8 cellular contexts compared by ENCODE assay signal in the genomic region with DNA sequence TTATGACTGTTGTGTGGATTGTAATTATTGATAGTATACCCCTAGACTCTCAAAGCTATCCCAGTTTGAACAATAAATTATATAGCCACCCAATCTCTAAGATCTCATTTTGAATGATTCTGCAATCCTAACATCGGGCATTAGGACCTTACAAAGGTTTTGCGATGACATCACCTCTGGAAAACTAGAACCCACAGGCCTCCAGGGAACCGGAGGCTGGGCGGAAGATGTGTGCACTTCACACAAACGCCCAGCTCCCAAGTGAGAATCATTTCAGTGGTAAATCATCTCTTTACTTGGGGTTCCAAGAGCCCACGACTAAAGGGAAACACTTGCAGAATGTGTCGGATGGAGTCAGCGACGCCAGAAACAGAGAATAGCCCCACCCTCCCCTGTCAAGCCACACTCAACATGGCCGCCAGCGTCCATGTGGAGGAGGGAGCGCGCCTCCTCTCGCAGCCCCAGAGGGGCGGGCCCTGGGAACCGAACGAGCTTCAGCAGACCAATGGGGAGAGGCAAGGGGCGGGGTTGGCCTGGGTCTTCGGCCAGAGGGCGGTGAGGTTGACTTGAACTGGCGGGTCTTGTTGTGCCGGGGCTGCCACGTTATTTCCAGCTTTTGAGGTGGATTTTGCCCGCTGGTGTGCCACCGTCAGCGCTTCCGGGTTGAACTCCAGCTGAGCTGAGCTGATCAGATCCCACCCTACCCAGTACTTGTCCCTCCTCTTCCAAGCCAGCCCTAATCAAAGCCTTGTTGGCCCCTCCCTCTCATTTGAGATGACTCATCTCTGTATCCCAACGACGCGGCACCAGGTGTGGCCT. TPM values are rescaled to one million over a fixed set of nuclear protein-coding genes. Genes with fewer than 3 reads are reported as not detected.
DNase-seq lines count a peak whose midpoint lies in the region; ATAC-seq and TF ChIP-seq lines count a peak whose summit lies in the region.

No MANE protein-coding gene starts in this region.

- TF ChIP-seq CTCF in CD14-positive monocyte (IDR thresholded peaks at IDR 0.05) (no peak), left lung (IDR thresholded peaks at IDR 0.05) (no peak)

- peaks cover 0 to 15% of the 10 kb centered on the region in 2 donors for H3K4me1 ChIP-seq in left lung

- H3K36me3 ChIP-seq in left lung = no peaks in the 10 kb centered on the region

- no peaks in the 10 kb centered on the region for H3K36me3 Mint-ChIP-seq in CD14-positive monocyte
- H3K36me3 Mint-ChIP-seq in dendritic cell treated with granulocyte-macrophage colony-stimulating factor and Interleukin-4, amounts not matched to agents 40 ng/mL and 50 ng/mL, for 4 days (ENCODE audit: low read depth) = peaks cover 6% of the 10 kb centered on the region

- H3K27ac Mint-ChIP-seq in CD14-positive monocyte = peak overlapping the region; percentile 95 to 99 (median 98)
- H3K27ac Mint-ChIP-seq in dendritic cell treated with granulocyte-macrophage colony-stimulating factor and Interleukin-4, amounts not matched to agents 40 ng/mL and 50 ng/mL, for 4 days = peak overlapping the region; percentile 98

- peak overlapping the region; percentile 91 to 96 for H3K27ac ChIP-seq in left lung

- intact Hi-C loops in CD14-positive monocyte (cut with micrococcal nuclease) (loop anchor here (1.0 kb wide), 1 partner anchor 18 kb away; a partner anchor contains a TSS), left lung (cut with DNase I) (no loop called here)
- intact Hi-C loops in dendritic cell treated with granulocyte-macrophage colony-stimulating factor and Interleukin-4, amounts not matched to agents 40 ng/mL and 50 ng/mL, for 4 days (cut with micrococcal nuclease) = loop anchor here (1.0 kb wide), 1 partner anchor 18 kb away; a partner anchor contains a TSS

- peak overlapping the region; percentile 88 to 95 for H3K4me3 Mint-ChIP-seq in CD14-positive monocyte
- peak overlapping the region; percentile 93 for H3K4me3 Mint-ChIP-seq in dendritic cell treated with granulocyte-macrophage colony-stimulating factor and Interleukin-4, amounts not matched to agents 40 ng/mL and 50 ng/mL, for 4 days

- H3K27me3 ChIP-seq in left lung = no peaks in the 10 kb centered on the region

- H3K4me1 Mint-ChIP-seq in CD14-positive monocyte = peaks cover 2% of the 10 kb centered on the region
- no peaks in the 10 kb centered on the region for H3K4me1 Mint-ChIP-seq in dendritic cell treated with granulocyte-macrophage colony-stimulating factor and Interleukin-4, amounts not matched to agents 40 ng/mL and 50 ng/mL, for 4 days (ENCODE audit: low read depth)

- H3K27me3 Mint-ChIP-seq in CD14-positive monocyte (ENCODE audit: low read depth in 3 of 3) = peaks cover 2 to 4% (median 3%) of the 10 kb centered on the region in 3 donors
- H3K27me3 Mint-ChIP-seq in dendritic cell treated with granulocyte-macrophage colony-stimulating factor and Interleukin-4, amounts not matched to agents 40 ng/mL and 50 ng/mL, for 4 days = peaks cover 4% of the 10 kb centered on the region

- H3K9me3 Mint-ChIP-seq in CD14-positive monocyte = peaks cover 0 to 5% (median 2%) of the 10 kb centered on the region in 7 donors
- H3K9me3 Mint-ChIP-seq in dendritic cell treated with granulocyte-macrophage colony-stimulating factor and Interleukin-4, amounts not matched to agents 40 ng/mL and 50 ng/mL, for 4 days = no peaks in the 10 kb centered on the region

- peak overlapping the region; percentile 37 to 50 for H3K4me3 ChIP-seq in left lung

- peak; percentile 97 for DNase-seq in CD14-positive monocyte (ENCODE audit: low spot score)
- DNase-seq in NCI-H748 (lab: John Stamatoyannopoulos, UW; ENCODE audit: unreplicated experiment) = peak; percentile 99
- peak; percentile 90 to 97 for DNase-seq in activated CD4-positive, alpha-beta T cell treated with anti-CD3 and anti-CD28 coated beads, Interleukin-2, amount 50 U/mL, for 24 hours (ENCODE audit: low read depth in 1 of 2, low spot score in 1 of 2)
- DNase-seq in left lung = peak; percentile 99
- peak; percentile 97 for DNase-seq in stimulated activated CD4-positive, alpha-beta T cell treated with anti-CD3 and anti-CD28 coated beads, Interleukin-2, amount 100 ng/mL, for 4 hours (ENCODE audit: low read depth)

- no peaks in the 10 kb centered on the region for H3K9me3 ChIP-seq in left lung

- peak; percentile 97 for ATAC-seq in GM19395 (IDR thresholded peaks at IDR 0.05; ENCODE audit: unreplicated experiment)
- ATAC-seq in HG03558 (IDR thresholded peaks at IDR 0.05; ENCODE audit: extremely low read depth, unreplicated experiment) = peak; percentile 80
- ATAC-seq in left lung = peak; percentile 100

RNA-seq across cellular contexts. Expression of a gene that starts 8.4 kb away (rescaled TPM):
- polyA plus RNA-seq in CD14-positive monocyte = 10 to 100 TPM; 42.9 to 43.1 TPM
- 10 to 100 TPM; 28.9 to 29.1 TPM for total RNA-seq in left lung

RNA-seq across cellular contexts. Expression of a gene that starts 18.4 kb away (rescaled TPM):
- 10 to 100 TPM; 78.6 to 91.3 TPM for polyA plus RNA-seq in CD14-positive monocyte
- total RNA-seq in left lung = 100 to 1,000 TPM; 146 to 150 TPM

Comparison
In these comparisons a context has a peak if more than half of its experiments do, and no peak if none do; other contexts are left out.
1. Peak in every context shown above with its lines: DNase-seq, ATAC-seq, H3K4me3 ChIP-seq and H3K27ac ChIP-seq.
2. intact Hi-C loops: an anchor here in CD14-positive monocyte (1.0 kb wide) and dendritic cell treated with granulocyte-macrophage colony-stimulating factor and Interleukin-4, amounts not matched to agents 40 ng/mL and 50 ng/mL, for 4 days (1.0 kb wide); none called in left lung.